Comparison of ENCODE assay signal across 12 cellular contexts in the genomic region with DNA sequence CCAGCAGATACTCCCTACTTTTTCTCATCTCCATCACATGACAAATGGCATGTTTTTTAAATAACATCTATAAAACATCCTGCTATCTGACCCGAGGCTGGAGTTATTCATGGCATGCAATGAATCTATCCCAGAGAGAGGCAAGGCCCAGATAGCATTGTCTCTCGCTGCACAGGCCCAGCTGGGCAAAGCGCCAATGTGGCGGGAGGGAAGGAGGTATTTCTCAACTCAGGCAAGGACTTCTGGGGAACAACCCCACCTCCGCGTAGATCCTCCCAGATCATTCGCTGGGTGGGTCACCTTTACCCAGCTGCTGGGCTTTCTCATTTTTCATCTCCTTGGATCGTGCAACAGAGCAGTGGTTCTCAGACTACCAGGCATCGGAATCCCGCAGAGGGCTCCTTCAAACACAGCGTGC. TPM values are rescaled to one million over a fixed set of nuclear protein-coding genes. Genes with fewer than 3 reads are reported as not detected.
A peak's percentile ranks its signal among the peaks of the same experiment; 100 is the strongest.
DNase-seq lines count a peak whose midpoint lies in the region; ATAC-seq, FAIRE-seq and TF ChIP-seq lines count a peak whose summit lies in the region.
"Had no signal": no experiment of that assay in that cellular context is flagged by ENCODE, and none has a peak within 500 bp of the region (broad histone marks: within the 10 kb centered on the region; RNA-seq: fewer than 3 reads in every experiment).

No MANE protein-coding gene starts in this region.

- ATAC-seq in stimulated activated memory B cell treated with anti-CD40 and anti-IgM and Interleukin-4, amounts not matched to agents 10 μg/mL and 1 μg/mL and 100 μg/mL, for 72 hours, result no peak

- peaks cover 20% of the 10 kb centered on the region for H3K27me3 Mint-ChIP-seq in stimulated activated memory B cell treated with anti-CD40 and anti-IgM and Interleukin-4, amounts not matched to agents 10 μg/mL and 1 μg/mL and 100 μg/mL, for 72 hours
- H3K27me3 Mint-ChIP-seq: activated CD4-positive, alpha-beta T cell treated with anti-CD3 and anti-CD28 coated beads, Interleukin-2, amount 10 ng/mL, durations not matched to agents 24 days and 14 days had no signal

- no peak for TF ChIP-seq CTCF in cardiac fibroblast (IDR thresholded peaks at IDR 0.05; ENCODE audit: low read depth, low read length)
- TF ChIP-seq CTCF in kidney epithelial cell (IDR thresholded peaks at IDR 0.05; ENCODE audit: insufficient read depth, low read length, poor library complexity, severe bottlenecking), result no peak

- DNase-seq in NCI-H2196 (lab: John Stamatoyannopoulos, UW; ENCODE audit: unreplicated experiment) (peak; percentile 40), NCI-H2196 treated with DMSO at 0.1 percent for 48 hours (lab: John Stamatoyannopoulos, UW; ENCODE audit: unreplicated experiment) (no peak), cardiac fibroblast (ENCODE audit: low read depth in 2 of 2) (peak; percentile 97 to 98), kidney epithelial cell (ENCODE audit: low read depth) (peak; percentile 37), urothelium cell line (ENCODE audit: low spot score) (peak; percentile 48), LoVo (ENCODE audit: low spot score) (no peak), hypothalamus (lab: John Stamatoyannopoulos, UW) (no peak)
- DNase-seq: activated CD4-positive, alpha-beta T cell treated with anti-CD3 and anti-CD28 coated beads, Interleukin-2, amount 10 ng/mL, durations not matched to agents 24 days and 14 days; naive B cell; stimulated activated CD4-positive, alpha-beta T cell treated with anti-CD3 and anti-CD28 coated beads, Interleukin-4, amount 100 ng/mL, for 4 hours; transverse colon had no signal

- no peaks in the 10 kb centered on the region for H3K36me3 ChIP-seq in kidney epithelial cell (ENCODE audit: control insufficient read depth, insufficient read depth, low read length)
- H3K36me3 ChIP-seq: transverse colon had no signal

- no peak for FAIRE-seq in urothelium cell line (lab: Jason Lieb, UNC)

- H3K4me1 Mint-ChIP-seq in stimulated activated memory B cell treated with anti-CD40 and anti-IgM and Interleukin-4, amounts not matched to agents 10 μg/mL and 1 μg/mL and 100 μg/mL, for 72 hours, result peaks cover 6% of the 10 kb centered on the region
- H3K4me1 Mint-ChIP-seq: activated CD4-positive, alpha-beta T cell treated with anti-CD3 and anti-CD28 coated beads, Interleukin-2, amount 10 ng/mL, durations not matched to agents 24 days and 14 days had no signal

- peaks cover 2% of the 10 kb centered on the region for H3K9me3 Mint-ChIP-seq in stimulated activated memory B cell treated with anti-CD40 and anti-IgM and Interleukin-4, amounts not matched to agents 10 μg/mL and 1 μg/mL and 100 μg/mL, for 72 hours
- H3K9me3 Mint-ChIP-seq: activated CD4-positive, alpha-beta T cell treated with anti-CD3 and anti-CD28 coated beads, Interleukin-2, amount 10 ng/mL, durations not matched to agents 24 days and 14 days had no signal

- no peak overlapping the region for H3K27ac Mint-ChIP-seq in stimulated activated memory B cell treated with anti-CD40 and anti-IgM and Interleukin-4, amounts not matched to agents 10 μg/mL and 1 μg/mL and 100 μg/mL, for 72 hours
- H3K27ac Mint-ChIP-seq: activated CD4-positive, alpha-beta T cell treated with anti-CD3 and anti-CD28 coated beads, Interleukin-2, amount 10 ng/mL, durations not matched to agents 24 days and 14 days had no signal

- H3K27me3 ChIP-seq in kidney epithelial cell (ENCODE audit: control insufficient read depth, insufficient read depth, low read length), result no peaks in the 10 kb centered on the region
- H3K27me3 ChIP-seq: transverse colon had no signal

- no peak overlapping the region for H3K4me3 Mint-ChIP-seq in stimulated activated memory B cell treated with anti-CD40 and anti-IgM and Interleukin-4, amounts not matched to agents 10 μg/mL and 1 μg/mL and 100 μg/mL, for 72 hours
- H3K4me3 Mint-ChIP-seq: activated CD4-positive, alpha-beta T cell treated with anti-CD3 and anti-CD28 coated beads, Interleukin-2, amount 10 ng/mL, durations not matched to agents 24 days and 14 days; naive B cell had no signal

- no peak overlapping the region for H3K4me3 ChIP-seq in cardiac fibroblast (replicated peaks in 1 of 2; ENCODE audit: low read depth in 2 of 2, low read length in 2 of 2)
- no peak overlapping the region for H3K4me3 ChIP-seq in kidney epithelial cell (ENCODE audit: low read depth, low read length)
- H3K4me3 ChIP-seq: transverse colon had no signal

- no peaks in the 10 kb centered on the region for H3K36me3 Mint-ChIP-seq in stimulated activated memory B cell treated with anti-CD40 and anti-IgM and Interleukin-4, amounts not matched to agents 10 μg/mL and 1 μg/mL and 100 μg/mL, for 72 hours
- H3K36me3 Mint-ChIP-seq: naive B cell had no signal

RNA-seq across cellular contexts. Expression of a gene that starts 59.8 kb away (rescaled TPM):
- 0.29 and 0.34 TPM in 2 replicates for total RNA-seq in kidney epithelial cell

Comparison
In these comparisons a context has a peak if more than half of its experiments do, and no peak if none do; other contexts are left out.
1. DNase-seq: peak in NCI-H2196 (single experiment), cardiac fibroblast (2 of 2), kidney epithelial cell (single experiment) and urothelium cell line (single experiment); none in NCI-H2196 treated with DMSO at 0.1 percent for 48 hours (single experiment), LoVo (single experiment) and hypothalamus (0 of 51).